In the genomic region with DNA sequence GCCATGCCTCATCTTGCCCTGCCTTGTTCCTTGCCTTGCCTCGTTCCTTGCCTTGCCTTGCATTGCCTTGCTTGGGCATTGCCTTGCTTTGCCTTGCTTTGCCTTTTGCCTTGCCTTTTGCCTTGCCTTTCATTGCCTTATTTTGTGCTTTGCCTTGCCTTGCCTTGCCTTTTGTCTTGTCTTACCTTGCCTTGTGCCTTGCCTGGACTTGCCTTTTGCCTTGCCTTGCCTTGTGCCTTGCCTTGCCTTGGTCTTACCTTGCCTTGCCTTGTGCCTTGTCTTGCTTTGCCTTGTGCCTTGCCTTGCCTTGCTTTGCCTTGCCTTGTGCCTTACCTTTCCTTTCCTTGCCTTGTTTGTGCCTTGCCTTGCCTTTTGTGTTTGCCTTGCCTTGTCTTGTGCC, we compare ENCODE assay signal across 33 cellular contexts.
"Had no signal": no experiment of that assay in that cellular context is flagged by ENCODE, and none has a peak within 500 bp of the region (broad histone marks: within the 10 kb centered on the region; RNA-seq: fewer than 3 reads in every experiment).

No MANE protein-coding gene starts in this region.

- DNase-seq: activated CD4-positive, alpha-beta memory T cell treated with anti-CD3 and anti-CD28 coated beads for 36 hours; activated CD4-positive, alpha-beta T cell treated with anti-CD3 and anti-CD28 coated beads for 36 hours; activated CD4-positive, alpha-beta T cell treated with anti-CD3 and anti-CD28 coated beads, Interleukin-2, amount 10 ng/mL, durations not matched to agents 24 days and 14 days; activated CD4-positive, CD25-positive, alpha-beta regulatory T cell; activated CD4-positive, CD25-positive, alpha-beta regulatory T cell treated with anti-CD3 and anti-CD28 coated beads, Interleukin-2, amount 50 U/mL, for 72 hours; activated CD8-positive, alpha-beta memory T cell treated with anti-CD3 and anti-CD28 coated beads, Interleukin-2, amount 10 ng/mL, durations not matched to agents 7 days and 5 days; activated CD8-positive, alpha-beta memory T cell treated with anti-CD3 and anti-CD28 coated beads, Interleukin-2, amount 50 U/mL, for 4 hours; activated CD8-positive, alpha-beta T cell treated with anti-CD3 and anti-CD28 coated beads, Interleukin-2, amount 10 ng/mL, durations not matched to agents 7 days and 5 days; activated effector memory CD4-positive, alpha-beta T cell treated with anti-CD3 and anti-CD28 coated beads, Interleukin-2, amount 50 U/mL, for 16 hours; activated naive CD4-positive, alpha-beta T cell treated with anti-CD3 and anti-CD28 coated beads for 36 hours; activated naive CD8-positive, alpha-beta T cell treated with anti-CD3 and anti-CD28 coated beads for 36 hours; activated naive CD8-positive, alpha-beta T cell treated with anti-CD3 and anti-CD28 coated beads, Interleukin-2, amount 50 U/mL, for 24 hours; activated T-cell treated with anti-CD3 and anti-CD28 coated beads, Interleukin-2, amount 50 U/mL, for 1 hour; activated T-cell treated with anti-CD3 and anti-CD28 coated beads, Interleukin-2, amount 50 U/mL, for 48 hours; adrenal gland; amygdala; caudate nucleus; cerebellar nuclear complex; colonic mucosa; effector memory CD4-positive, alpha-beta T cell; erythroblast; gastrocnemius medialis; glutamatergic neuron; heart left ventricle; T-helper 2 cell had no signal

- H3K36me3 ChIP-seq: adrenal gland, ascending aorta, colonic mucosa, esophagus muscularis mucosa, gastrocnemius medialis, heart left ventricle had no signal

- H3K9me3 Mint-ChIP-seq: activated CD4-positive, alpha-beta memory T cell treated with anti-CD3 and anti-CD28 coated beads for 36 hours; activated CD4-positive, alpha-beta T cell treated with anti-CD3 and anti-CD28 coated beads, Interleukin-2, amount 10 ng/mL, durations not matched to agents 24 days and 14 days; activated naive CD4-positive, alpha-beta T cell treated with anti-CD3 and anti-CD28 coated beads for 36 hours; activated naive CD4-positive, alpha-beta T cell treated with anti-CD3 and anti-CD28 coated beads, Interleukin-2, amount 50 U/mL, for 24 hours; activated naive CD8-positive, alpha-beta T cell treated with anti-CD3 and anti-CD28 coated beads for 36 hours; activated naive CD8-positive, alpha-beta T cell treated with anti-CD3 and anti-CD28 coated beads, Interleukin-2, amount 50 U/mL, for 24 hours; brain had no signal

- H3K4me3 ChIP-seq: adrenal gland, ascending aorta, colonic mucosa, esophagus muscularis mucosa, gastrocnemius medialis, heart left ventricle had no signal

- H3K4me3 Mint-ChIP-seq: activated CD4-positive, alpha-beta memory T cell treated with anti-CD3 and anti-CD28 coated beads for 36 hours; activated CD4-positive, alpha-beta T cell treated with anti-CD3 and anti-CD28 coated beads for 36 hours; activated CD4-positive, alpha-beta T cell treated with anti-CD3 and anti-CD28 coated beads, Interleukin-2, amount 10 ng/mL, durations not matched to agents 24 days and 14 days; activated CD8-positive, alpha-beta memory T cell treated with anti-CD3 and anti-CD28 coated beads, Interleukin-2, amount 10 ng/mL, durations not matched to agents 7 days and 5 days; activated CD8-positive, alpha-beta T cell treated with anti-CD3 and anti-CD28 coated beads, Interleukin-2, amount 10 ng/mL, durations not matched to agents 7 days and 5 days; activated naive CD4-positive, alpha-beta T cell treated with anti-CD3 and anti-CD28 coated beads for 36 hours; activated naive CD4-positive, alpha-beta T cell treated with anti-CD3 and anti-CD28 coated beads, Interleukin-2, amount 50 U/mL, for 24 hours; activated naive CD8-positive, alpha-beta T cell treated with anti-CD3 and anti-CD28 coated beads for 36 hours; activated naive CD8-positive, alpha-beta T cell treated with anti-CD3 and anti-CD28 coated beads, Interleukin-2, amount 50 U/mL, for 24 hours; activated T-helper 1 cell treated with anti-CD3 and anti-CD28 coated beads, Interleukin-12 subunit alpha, Interleukin-12 subunit beta, Interleukin-2, Interleukin-4 antibody, amounts not matched to agents 30 ng/mL and 10 ng/mL and 1 ng/mL, durations not matched to agents 14 hours and 24 hours and 36 hours; brain; endodermal cell had no signal

- H3K4me1 Mint-ChIP-seq: activated CD4-positive, alpha-beta T cell treated with anti-CD3 and anti-CD28 coated beads for 36 hours; activated CD4-positive, alpha-beta T cell treated with anti-CD3 and anti-CD28 coated beads, Interleukin-2, amount 10 ng/mL, durations not matched to agents 24 days and 14 days; activated CD8-positive, alpha-beta memory T cell treated with anti-CD3 and anti-CD28 coated beads, Interleukin-2, amount 10 ng/mL, durations not matched to agents 7 days and 5 days; activated naive CD4-positive, alpha-beta T cell treated with anti-CD3 and anti-CD28 coated beads, Interleukin-2, amount 50 U/mL, for 24 hours; activated naive CD8-positive, alpha-beta T cell treated with anti-CD3 and anti-CD28 coated beads for 36 hours; activated naive CD8-positive, alpha-beta T cell treated with anti-CD3 and anti-CD28 coated beads, Interleukin-2, amount 50 U/mL, for 24 hours; brain; endodermal cell had no signal

- H3K27me3 Mint-ChIP-seq: activated CD4-positive, alpha-beta memory T cell treated with anti-CD3 and anti-CD28 coated beads for 36 hours; activated CD4-positive, alpha-beta T cell treated with anti-CD3 and anti-CD28 coated beads for 36 hours; activated CD4-positive, alpha-beta T cell treated with anti-CD3 and anti-CD28 coated beads, Interleukin-2, amount 10 ng/mL, durations not matched to agents 24 days and 14 days; activated CD8-positive, alpha-beta memory T cell treated with anti-CD3 and anti-CD28 coated beads, Interleukin-2, amount 10 ng/mL, durations not matched to agents 7 days and 5 days; activated naive CD4-positive, alpha-beta T cell treated with anti-CD3 and anti-CD28 coated beads, Interleukin-2, amount 50 U/mL, for 24 hours; activated naive CD8-positive, alpha-beta T cell treated with anti-CD3 and anti-CD28 coated beads for 36 hours; activated naive CD8-positive, alpha-beta T cell treated with anti-CD3 and anti-CD28 coated beads, Interleukin-2, amount 50 U/mL, for 24 hours; brain had no signal

- H3K27ac ChIP-seq: adrenal gland, ascending aorta, colonic mucosa, esophagus muscularis mucosa, foreskin keratinocyte, gastrocnemius medialis, heart left ventricle had no signal

- ATAC-seq: activated CD4-positive, alpha-beta T cell treated with anti-CD3 and anti-CD28 coated beads for 36 hours; activated CD8-positive, alpha-beta memory T cell treated with anti-CD3 and anti-CD28 coated beads, Interleukin-2, amount 10 ng/mL, durations not matched to agents 7 days and 5 days; activated CD8-positive, alpha-beta T cell treated with anti-CD3 and anti-CD28 coated beads, Interleukin-2, amount 10 ng/mL, durations not matched to agents 7 days and 5 days; activated naive CD8-positive, alpha-beta T cell treated with anti-CD3 and anti-CD28 coated beads, Interleukin-2, amount 50 U/mL, for 24 hours; foreskin keratinocyte; gastrocnemius medialis; heart left ventricle had no signal

- H3K36me3 Mint-ChIP-seq: activated CD4-positive, alpha-beta memory T cell treated with anti-CD3 and anti-CD28 coated beads for 36 hours; activated CD8-positive, alpha-beta memory T cell treated with anti-CD3 and anti-CD28 coated beads, Interleukin-2, amount 10 ng/mL, durations not matched to agents 7 days and 5 days; activated naive CD4-positive, alpha-beta T cell treated with anti-CD3 and anti-CD28 coated beads, Interleukin-2, amount 50 U/mL, for 24 hours; activated naive CD8-positive, alpha-beta T cell treated with anti-CD3 and anti-CD28 coated beads for 36 hours; brain had no signal

- H3K27me3 ChIP-seq: adrenal gland, ascending aorta, colonic mucosa, esophagus muscularis mucosa, foreskin keratinocyte, gastrocnemius medialis, heart left ventricle had no signal

- H3K4me1 ChIP-seq: adrenal gland, ascending aorta, colonic mucosa, esophagus muscularis mucosa, foreskin keratinocyte, gastrocnemius medialis, heart left ventricle had no signal

- H3K9me3 ChIP-seq: adrenal gland, ascending aorta, colonic mucosa, gastrocnemius medialis, heart left ventricle had no signal

- H3K27ac Mint-ChIP-seq: activated CD4-positive, alpha-beta memory T cell treated with anti-CD3 and anti-CD28 coated beads for 36 hours; activated CD4-positive, alpha-beta T cell treated with anti-CD3 and anti-CD28 coated beads for 36 hours; activated CD4-positive, alpha-beta T cell treated with anti-CD3 and anti-CD28 coated beads, Interleukin-2, amount 10 ng/mL, durations not matched to agents 24 days and 14 days; activated CD8-positive, alpha-beta memory T cell treated with anti-CD3 and anti-CD28 coated beads, Interleukin-2, amount 10 ng/mL, durations not matched to agents 7 days and 5 days; activated CD8-positive, alpha-beta T cell treated with anti-CD3 and anti-CD28 coated beads, Interleukin-2, amount 10 ng/mL, durations not matched to agents 7 days and 5 days; activated naive CD4-positive, alpha-beta T cell treated with anti-CD3 and anti-CD28 coated beads for 36 hours; activated naive CD4-positive, alpha-beta T cell treated with anti-CD3 and anti-CD28 coated beads, Interleukin-2, amount 50 U/mL, for 24 hours; activated naive CD8-positive, alpha-beta T cell treated with anti-CD3 and anti-CD28 coated beads for 36 hours; activated naive CD8-positive, alpha-beta T cell treated with anti-CD3 and anti-CD28 coated beads, Interleukin-2, amount 50 U/mL, for 24 hours; activated T-helper 1 cell treated with anti-CD3 and anti-CD28 coated beads, Interleukin-12 subunit alpha, Interleukin-12 subunit beta, Interleukin-2, Interleukin-4 antibody, amounts not matched to agents 30 ng/mL and 10 ng/mL and 1 ng/mL, durations not matched to agents 14 hours and 24 hours and 36 hours; activated T-helper 2 cell treated with anti-CD3 and anti-CD28 coated beads, Interferon-gamma antibody, Interleukin-2, Interleukin-4, amounts not matched to agents 10 μg/mL and 5 μg/mL and 100 μg/mL, durations not matched to agents 14 hours and 24 hours and 36 hours; brain; endodermal cell had no signal
